Comparison of ENCODE assay signal across 17 cellular contexts in the genomic region with DNA sequence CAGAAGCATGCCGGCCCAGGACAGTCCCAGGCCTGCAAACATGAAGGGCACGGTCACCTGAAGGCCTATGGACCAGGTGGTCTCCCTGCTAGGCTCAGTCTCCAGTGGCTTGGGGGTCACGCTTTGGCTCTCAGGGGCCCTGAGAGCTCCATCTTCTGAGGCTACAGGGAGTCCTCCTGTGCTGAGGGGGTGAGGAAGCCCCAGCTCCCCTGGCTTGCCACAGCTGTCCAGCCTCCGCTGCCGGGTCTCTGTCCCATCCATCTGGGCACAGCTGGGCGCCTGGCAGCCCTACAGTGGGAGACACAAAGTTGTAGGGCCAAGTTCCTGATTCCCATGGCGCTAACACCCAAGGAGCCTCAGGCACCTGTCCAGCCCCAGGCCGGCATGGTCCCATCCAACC. TPM values are rescaled to one million over a fixed set of nuclear protein-coding genes. Genes with fewer than 3 reads are reported as not detected.
DNase-seq lines count a peak whose midpoint lies in the region; ATAC-seq and TF ChIP-seq lines count a peak whose summit lies in the region.
"Had no signal": no experiment of that assay in that cellular context is flagged by ENCODE, and none has a peak within 500 bp of the region (broad histone marks: within the 10 kb centered on the region; RNA-seq: fewer than 3 reads in every experiment).

No MANE protein-coding gene starts in this region.

- no peak overlapping the region for H3K9ac ChIP-seq in SK-N-SH
- H3K9ac ChIP-seq: BLaER1 had no signal

- H3K79me2 ChIP-seq in SK-N-SH (ENCODE audit: insufficient read depth) = 0 out of 2 replicates have a peak, but pooled peaks cover 3% of the 10 kb centered on the region

- no peak overlapping the region for H3K27ac ChIP-seq in SK-N-SH (ENCODE audit: low read depth in 2 of 2, low read length in 1 of 2)
- H3K27ac ChIP-seq: 22Rv1, A549, BLaER1 had no signal

- POLR2A ChIA-PET in SK-N-SH (lab: Yijun Ruan, JAX) = no interaction called here

- H3K4me3 Mint-ChIP-seq in osteocyte (ENCODE audit: unreplicated experiment) = no peak overlapping the region
- H3K4me3 Mint-ChIP-seq in activated T-helper 2 cell treated with anti-CD3 and anti-CD28 coated beads, Interferon-gamma antibody, Interleukin-2, Interleukin-4, amounts not matched to agents 10 μg/mL and 5 μg/mL and 100 μg/mL, durations not matched to agents 14 hours and 24 hours and 36 hours (ENCODE audit: low read depth) = no peak overlapping the region
- no peak overlapping the region for H3K4me3 Mint-ChIP-seq in activated naive CD8-positive, alpha-beta T cell treated with anti-CD3 and anti-CD28 coated beads, Interleukin-2, amount 50 U/mL, for 24 hours
- H3K4me3 Mint-ChIP-seq: CD14-positive monocyte; CD4-positive, alpha-beta memory T cell had no signal

- ATAC-seq in SK-N-SH treated with all-trans-retinoic acid at 6 μM for 48 hours (no peak), esophagus mucosa (peak; percentile 12)
- no peak for ATAC-seq in activated naive CD8-positive, alpha-beta T cell treated with anti-CD3 and anti-CD28 coated beads, Interleukin-2, amount 50 U/mL, for 24 hours
- ATAC-seq: A549 had no signal

- intact Hi-C loops in activated T-helper 2 cell treated with anti-CD3 and anti-CD28 coated beads, Interferon-gamma antibody, Interleukin-2, Interleukin-4, amounts not matched to agents 10 μg/mL and 5 μg/mL and 100 μg/mL, durations not matched to agents 14 hours and 24 hours and 36 hours (cut with micrococcal nuclease) = no loop called here

- H3K9me3 Mint-ChIP-seq in osteocyte (ENCODE audit: unreplicated experiment) = peaks cover 8% of the 10 kb centered on the region
- H3K9me3 Mint-ChIP-seq in activated T-helper 2 cell treated with anti-CD3 and anti-CD28 coated beads, Interferon-gamma antibody, Interleukin-2, Interleukin-4, amounts not matched to agents 10 μg/mL and 5 μg/mL and 100 μg/mL, durations not matched to agents 14 hours and 24 hours and 36 hours = no peaks in the 10 kb centered on the region
- H3K9me3 Mint-ChIP-seq in activated naive CD8-positive, alpha-beta T cell treated with anti-CD3 and anti-CD28 coated beads, Interleukin-2, amount 50 U/mL, for 24 hours = peaks cover 5% of the 10 kb centered on the region

- no peaks in the 10 kb centered on the region for H3K4me1 ChIP-seq in SK-N-SH (ENCODE audit: control insufficient read depth in 1 of 2, insufficient read depth in 2 of 2, low read depth in 1 of 2, low read length in 1 of 2)
- H3K4me1 ChIP-seq: A549, HAP-1 had no signal

- H3F3A ChIP-seq in SK-N-SH (replicated peaks; ENCODE audit: insufficient read depth) = no peaks in the 10 kb centered on the region

- no peaks in the 10 kb centered on the region for H4K20me1 ChIP-seq in SK-N-SH (ENCODE audit: insufficient read depth)
- H4K20me1 ChIP-seq: BLaER1 had no signal

- peaks cover 25% of the 10 kb centered on the region for H3K36me3 Mint-ChIP-seq in osteocyte (ENCODE audit: unreplicated experiment)
- no peaks in the 10 kb centered on the region for H3K36me3 Mint-ChIP-seq in activated T-helper 2 cell treated with anti-CD3 and anti-CD28 coated beads, Interferon-gamma antibody, Interleukin-2, Interleukin-4, amounts not matched to agents 10 μg/mL and 5 μg/mL and 100 μg/mL, durations not matched to agents 14 hours and 24 hours and 36 hours (ENCODE audit: low read depth)
- peaks cover 13% of the 10 kb centered on the region for H3K36me3 Mint-ChIP-seq in activated naive CD8-positive, alpha-beta T cell treated with anti-CD3 and anti-CD28 coated beads, Interleukin-2, amount 50 U/mL, for 24 hours (ENCODE audit: low read depth)

- H3K36me3 ChIP-seq in SK-N-SH (replicated peaks in 1 of 2; ENCODE audit: control insufficient read depth in 1 of 2, insufficient read depth in 2 of 2, low read length in 1 of 2) = no peaks in the 10 kb centered on the region
- H3K36me3 ChIP-seq: HAP-1 had no signal

- no peak overlapping the region for H3K27ac Mint-ChIP-seq in osteocyte (ENCODE audit: unreplicated experiment)
- H3K27ac Mint-ChIP-seq in activated T-helper 2 cell treated with anti-CD3 and anti-CD28 coated beads, Interferon-gamma antibody, Interleukin-2, Interleukin-4, amounts not matched to agents 10 μg/mL and 5 μg/mL and 100 μg/mL, durations not matched to agents 14 hours and 24 hours and 36 hours = no peak overlapping the region
- H3K27ac Mint-ChIP-seq in activated naive CD8-positive, alpha-beta T cell treated with anti-CD3 and anti-CD28 coated beads, Interleukin-2, amount 50 U/mL, for 24 hours = no peak overlapping the region
- H3K27ac Mint-ChIP-seq: CD14-positive monocyte; CD4-positive, alpha-beta memory T cell had no signal

- TF ChIP-seq CTCF in SK-N-SH (IDR thresholded peaks at IDR 0.05) (no peak), osteocyte (IDR thresholded peaks at IDR 0.05) (no peak)

- no peak overlapping the region for H3K4me2 ChIP-seq in SK-N-SH
- H3K4me2 ChIP-seq: A549, BLaER1 had no signal

- no peak for TF ChIP-seq RAD21 in SK-N-SH (IDR thresholded peaks at IDR 0.05; ENCODE audit: low read length)

- WGBS in SK-N-SH (ENCODE audit: low lambda C conversion rate) = 80% methylated on average over 3 of the region's 8 CpGs

- no peaks in the 10 kb centered on the region for H3K9me3 ChIP-seq in SK-N-SH
- H3K9me3 ChIP-seq: A549, HAP-1 had no signal

- H3K4me1 Mint-ChIP-seq in osteocyte (ENCODE audit: unreplicated experiment) = no peaks in the 10 kb centered on the region
- H3K4me1 Mint-ChIP-seq in activated T-helper 2 cell treated with anti-CD3 and anti-CD28 coated beads, Interferon-gamma antibody, Interleukin-2, Interleukin-4, amounts not matched to agents 10 μg/mL and 5 μg/mL and 100 μg/mL, durations not matched to agents 14 hours and 24 hours and 36 hours (ENCODE audit: low read depth) = peaks cover 3% of the 10 kb centered on the region
- peaks cover 7% of the 10 kb centered on the region for H3K4me1 Mint-ChIP-seq in activated naive CD8-positive, alpha-beta T cell treated with anti-CD3 and anti-CD28 coated beads, Interleukin-2, amount 50 U/mL, for 24 hours

- H3K9me2 ChIP-seq in SK-N-SH = no peaks in the 10 kb centered on the region

- H2AFZ ChIP-seq in SK-N-SH (ENCODE audit: low read depth) = no peak overlapping the region

- DNase-seq in SK-N-SH (peak; percentile 7), osteocyte (ENCODE audit: extremely low spot score, unreplicated experiment) (peak; percentile 79), NCI-H1694 treated with DMSO at 0.1 percent for 48 hours (lab: John Stamatoyannopoulos, UW) (no peak)
- DNase-seq in activated T-helper 2 cell treated with anti-CD3 and anti-CD28 coated beads, Interferon-gamma antibody, Interleukin-2, Interleukin-4, amounts not matched to agents 10 μg/mL and 5 μg/mL and 100 μg/mL, durations not matched to agents 14 hours and 24 hours and 36 hours (ENCODE audit: low spot score) = no peak
- DNase-seq in activated naive CD8-positive, alpha-beta T cell treated with anti-CD3 and anti-CD28 coated beads, Interleukin-2, amount 50 U/mL, for 24 hours = no peak
- DNase-seq: DMS153, DMS79, GDM1, GOT3 had no signal

- CTCF ChIA-PET in SK-N-SH (lab: Yijun Ruan, JAX) = no interaction called here

- no peaks in the 10 kb centered on the region for H3K27me3 ChIP-seq in SK-N-SH (ENCODE audit: insufficient read depth)
- H3K27me3 ChIP-seq: BLaER1 had no signal

- no peak for TF ChIP-seq EP300 in SK-N-SH (IDR thresholded peaks at IDR 0.05; ENCODE audit: borderline replicate concordance in 1 of 2, low read depth in 1 of 2, low read length in 1 of 2)

- no peaks in the 10 kb centered on the region for H3K27me3 Mint-ChIP-seq in osteocyte (ENCODE audit: unreplicated experiment)
- H3K27me3 Mint-ChIP-seq in activated T-helper 2 cell treated with anti-CD3 and anti-CD28 coated beads, Interferon-gamma antibody, Interleukin-2, Interleukin-4, amounts not matched to agents 10 μg/mL and 5 μg/mL and 100 μg/mL, durations not matched to agents 14 hours and 24 hours and 36 hours (ENCODE audit: low read depth) = peaks cover 3% of the 10 kb centered on the region
- H3K27me3 Mint-ChIP-seq in activated naive CD8-positive, alpha-beta T cell treated with anti-CD3 and anti-CD28 coated beads, Interleukin-2, amount 50 U/mL, for 24 hours = no peaks in the 10 kb centered on the region
- H3K27me3 Mint-ChIP-seq: CD4-positive, alpha-beta memory T cell had no signal

- no peak overlapping the region for H3K4me3 ChIP-seq in SK-N-SH (ENCODE audit: low read depth in 2 of 2, low read length in 1 of 2)
- H3K4me3 ChIP-seq: A549, BLaER1, HAP-1 had no signal

TF ChIP-seq in SK-N-SH, 30 proteins besides CTCF, POLR2A, EP300 and RAD21 (continues in another document):
- TF ChIP-seq ELF1 (IDR thresholded peaks at IDR 0.05) (no peak), JUND (IDR thresholded peaks at IDR 0.05) (no peak), TAF1 (IDR thresholded peaks at IDR 0.05; ENCODE audit: borderline replicate concordance, low read depth, low read length) (no peak), TCF12 (IDR thresholded peaks at IDR 0.05) (no peak), EZH2phosphoT487 (IDR thresholded peaks at IDR 0.05; ENCODE audit: borderline replicate concordance, low read depth) (no peak)

TF ChIP-seq in SK-N-SH treated with all-trans-retinoic acid at 6 μM for 48 hours, 23 proteins besides CTCF, POLR2A, EP300 and RAD21 (continues in another document):
- TF ChIP-seq GLIS3 (CRISPR knock-in tag; IDR thresholded peaks at IDR 0.05) (no peak), ZFP30 (CRISPR knock-in tag; IDR thresholded peaks at IDR 0.05) (no peak), ESRRG (CRISPR knock-in tag; IDR thresholded peaks at IDR 0.05) (no peak), ARNTL (CRISPR knock-in tag; IDR thresholded peaks at IDR 0.05; ENCODE audit: borderline replicate concordance, low read depth) (no peak), ZNF8 (CRISPR knock-in tag; IDR thresholded peaks at IDR 0.05) (no peak), ZC3H10 (CRISPR knock-in tag; IDR thresholded peaks at IDR 0.05) (no peak)

RNA-seq across cellular contexts. Expression of a gene that starts 16.0 kb away (rescaled TPM):
- polyA plus RNA-seq in SK-N-SH (2012; rRNA removed) = 53.4 and 58.4 TPM in 2 replicates
- 29.9 and 39.4 TPM in 2 replicates for polyA plus RNA-seq in SK-N-SH (2012; cell fraction: cytosol; rRNA removed)
- polyA plus RNA-seq in SK-N-SH (2012; cell fraction: nucleus; rRNA removed) = 72.6 and 102 TPM in 2 replicates
- 22.9 TPM for total RNA-seq in esophagus mucosa
- 80.6 and 89.2 TPM in 2 replicates for total RNA-seq in osteocyte
- total RNA-seq in activated T-helper 2 cell treated with anti-CD3 and anti-CD28 coated beads, Interferon-gamma antibody, Interleukin-2, Interleukin-4, amounts not matched to agents 10 μg/mL and 5 μg/mL and 100 μg/mL, durations not matched to agents 14 hours and 24 hours and 36 hours = 13.1 and 14.7 TPM in 2 replicates

Comparison
In these comparisons a context has a peak if more than half of its experiments do, and no peak if none do; other contexts are left out.
1. DNase-seq: peak in SK-N-SH (single experiment) and osteocyte (single experiment); none in NCI-H1694 treated with DMSO at 0.1 percent for 48 hours (single experiment), activated T-helper 2 cell treated with anti-CD3 and anti-CD28 coated beads, Interferon-gamma antibody, Interleukin-2, Interleukin-4, amounts not matched to agents 10 μg/mL and 5 μg/mL and 100 μg/mL, durations not matched to agents 14 hours and 24 hours and 36 hours (single experiment) and activated naive CD8-positive, alpha-beta T cell treated with anti-CD3 and anti-CD28 coated beads, Interleukin-2, amount 50 U/mL, for 24 hours (single experiment).